In genomic region chr6:143845033-143845432, GRCh38 we compare ENCODE assay signal across 21 cellular contexts. TPM values are rescaled to one million over a fixed set of nuclear protein-coding genes. Genes with fewer than 3 reads are reported as not detected.
A peak's percentile ranks its signal among the peaks of the same experiment; 100 is the strongest.
DNase-seq lines count a peak whose midpoint lies in the region; ATAC-seq and TF ChIP-seq lines count a peak whose summit lies in the region.
"Had no signal": no experiment of that assay in that cellular context is flagged by ENCODE, and none has a peak within 500 bp of the region (broad histone marks: within the 10 kb centered on the region; RNA-seq: fewer than 3 reads in every experiment).

No MANE protein-coding gene starts in this region.

- peak overlapping the region; percentile 39 for H3K4me3 Mint-ChIP-seq in activated CD4-positive, alpha-beta T cell treated with anti-CD3 and anti-CD28 coated beads, Interleukin-2, amount 10 ng/mL, durations not matched to agents 24 days and 14 days
- H3K4me3 Mint-ChIP-seq in activated T-helper 1 cell treated with anti-CD3 and anti-CD28 coated beads, Interleukin-12 subunit alpha, Interleukin-12 subunit beta, Interleukin-2, Interleukin-4 antibody, amounts not matched to agents 30 ng/mL and 10 ng/mL and 1 ng/mL, durations not matched to agents 14 hours and 24 hours and 36 hours, result peak overlapping the region; percentile 37
- H3K4me3 Mint-ChIP-seq in neural progenitor cell, result peak overlapping the region; percentile 36

- peaks cover 4 to 11% of the 10 kb centered on the region in 2 experiments; a peak in 3 of 4 replicates for H3K4me1 ChIP-seq in HCT116 (ENCODE audit: control insufficient read depth in 1 of 2, insufficient read depth in 2 of 2, low read length in 2 of 2)
- H3K4me1 ChIP-seq in neural progenitor cell, result peaks cover 13% of the 10 kb centered on the region

- H3K36me3 Mint-ChIP-seq in activated CD4-positive, alpha-beta T cell treated with anti-CD3 and anti-CD28 coated beads, Interleukin-2, amount 10 ng/mL, durations not matched to agents 24 days and 14 days (ENCODE audit: low read depth), result peaks cover 54% of the 10 kb centered on the region
- H3K36me3 Mint-ChIP-seq in activated T-helper 1 cell treated with anti-CD3 and anti-CD28 coated beads, Interleukin-12 subunit alpha, Interleukin-12 subunit beta, Interleukin-2, Interleukin-4 antibody, amounts not matched to agents 30 ng/mL and 10 ng/mL and 1 ng/mL, durations not matched to agents 14 hours and 24 hours and 36 hours (ENCODE audit: low read depth), result peaks cover 52% of the 10 kb centered on the region
- H3K36me3 Mint-ChIP-seq in neural progenitor cell, result peaks cover 37% of the 10 kb centered on the region

- H3K27ac Mint-ChIP-seq in activated CD4-positive, alpha-beta T cell treated with anti-CD3 and anti-CD28 coated beads, Interleukin-2, amount 10 ng/mL, durations not matched to agents 24 days and 14 days, result no peak overlapping the region
- no peak overlapping the region for H3K27ac Mint-ChIP-seq in activated T-helper 1 cell treated with anti-CD3 and anti-CD28 coated beads, Interleukin-12 subunit alpha, Interleukin-12 subunit beta, Interleukin-2, Interleukin-4 antibody, amounts not matched to agents 30 ng/mL and 10 ng/mL and 1 ng/mL, durations not matched to agents 14 hours and 24 hours and 36 hours
- no peak overlapping the region for H3K27ac Mint-ChIP-seq in neural progenitor cell

- H3K27ac ChIP-seq in HCT116 (ENCODE audit: low read depth, low read length) (no peak overlapping the region), neural progenitor cell (no peak overlapping the region)
- H3K27ac ChIP-seq: SJSA1 had no signal

- no peaks in the 10 kb centered on the region for H3K27me3 Mint-ChIP-seq in activated CD4-positive, alpha-beta T cell treated with anti-CD3 and anti-CD28 coated beads, Interleukin-2, amount 10 ng/mL, durations not matched to agents 24 days and 14 days
- H3K27me3 Mint-ChIP-seq in activated T-helper 1 cell treated with anti-CD3 and anti-CD28 coated beads, Interleukin-12 subunit alpha, Interleukin-12 subunit beta, Interleukin-2, Interleukin-4 antibody, amounts not matched to agents 30 ng/mL and 10 ng/mL and 1 ng/mL, durations not matched to agents 14 hours and 24 hours and 36 hours (ENCODE audit: insufficient read depth), result no peaks in the 10 kb centered on the region
- H3K27me3 Mint-ChIP-seq in neural progenitor cell (ENCODE audit: insufficient read depth, low read depth), result peaks cover 2% of the 10 kb centered on the region

- no peak for TF ChIP-seq RAD21 in HCT116 (IDR thresholded peaks at IDR 0.05; ENCODE audit: low read depth)

- no peaks in the 10 kb centered on the region for H3K9me3 Mint-ChIP-seq in activated CD4-positive, alpha-beta T cell treated with anti-CD3 and anti-CD28 coated beads, Interleukin-2, amount 10 ng/mL, durations not matched to agents 24 days and 14 days
- H3K9me3 Mint-ChIP-seq in activated T-helper 1 cell treated with anti-CD3 and anti-CD28 coated beads, Interleukin-12 subunit alpha, Interleukin-12 subunit beta, Interleukin-2, Interleukin-4 antibody, amounts not matched to agents 30 ng/mL and 10 ng/mL and 1 ng/mL, durations not matched to agents 14 hours and 24 hours and 36 hours, result no peaks in the 10 kb centered on the region
- H3K9me3 Mint-ChIP-seq in neural progenitor cell, result peaks cover 12% of the 10 kb centered on the region
- H3K9me3 Mint-ChIP-seq: stimulated activated effector memory CD8-positive, alpha-beta T cell treated with anti-CD3 and anti-CD28 coated beads, Interleukin-12 subunit alpha, Interleukin-12 subunit beta, amount 100 ng/mL, for 72 hours had no signal

- H3K9me3 ChIP-seq in HCT116 (ENCODE audit: control insufficient read depth in 1 of 2, insufficient read depth in 1 of 2, low read depth in 1 of 2, low read length in 2 of 2) (no peaks in the 10 kb centered on the region), neural progenitor cell (ENCODE audit: low read depth) (no peaks in the 10 kb centered on the region)
- H3K9me3 ChIP-seq: esophagus squamous epithelium, SJSA1, upper lobe of left lung had no signal

- CTCF ChIA-PET in HCT116 (lab: Charles Lee), result no interaction called here

- RAD21 ChIA-PET in HCT116 (lab: Charles Lee; ENCODE audit: low non-redundant PET in 1 of 2, low total read pairs in 2 of 2, uncharacterized antibody in 2 of 2, unreplicated experiment in 2 of 2), result no interaction called here

- intact Hi-C loops in activated CD4-positive, alpha-beta T cell treated with anti-CD3 and anti-CD28 coated beads, Interleukin-2, amount 10 ng/mL, durations not matched to agents 24 days and 14 days (cut with micrococcal nuclease), result no loop called here
- intact Hi-C loops in HCT116 (cut with micrococcal nuclease), result no loop called here
- intact Hi-C loops in activated T-helper 1 cell treated with anti-CD3 and anti-CD28 coated beads, Interleukin-12 subunit alpha, Interleukin-12 subunit beta, Interleukin-2, Interleukin-4 antibody, amounts not matched to agents 30 ng/mL and 10 ng/mL and 1 ng/mL, durations not matched to agents 14 hours and 24 hours and 36 hours (cut with micrococcal nuclease), result loop anchor here (10.0 kb wide), 1 partner anchor 310 kb away; the partner anchor contains the start of gene STX11

- TF ChIP-seq CTCF in HCT116 (IDR thresholded peaks at IDR 0.05 in 2 of 3, conservative IDR thresholded peaks at IDR 0.05 in 1 of 3; ENCODE audit: borderline replicate concordance in 1 of 3, insufficient read depth in 1 of 3, low read depth in 2 of 3, low read length in 2 of 3) (no peak), neural progenitor cell (IDR thresholded peaks at IDR 0.05) (no peak), GM20000 (IDR thresholded peaks at IDR 0.05; ENCODE audit: extremely low read depth, missing control alignments) (no peak)

- BruUV-seq in HCT116 (replicated peaks; lab: Mats Ljungman, UMichigan), result no TSS peak

- H4K20me1 ChIP-seq in HCT116 (ENCODE audit: insufficient read depth), result no peaks in the 10 kb centered on the region; the same call in 1 of the 2 replicates
- H4K20me1 ChIP-seq in neural progenitor cell (ENCODE audit: low read depth), result no peaks in the 10 kb centered on the region

- H3K4me1 Mint-ChIP-seq in activated CD4-positive, alpha-beta T cell treated with anti-CD3 and anti-CD28 coated beads, Interleukin-2, amount 10 ng/mL, durations not matched to agents 24 days and 14 days, result peaks cover 21% of the 10 kb centered on the region
- peaks cover 47% of the 10 kb centered on the region for H3K4me1 Mint-ChIP-seq in activated T-helper 1 cell treated with anti-CD3 and anti-CD28 coated beads, Interleukin-12 subunit alpha, Interleukin-12 subunit beta, Interleukin-2, Interleukin-4 antibody, amounts not matched to agents 30 ng/mL and 10 ng/mL and 1 ng/mL, durations not matched to agents 14 hours and 24 hours and 36 hours (ENCODE audit: low read depth)
- H3K4me1 Mint-ChIP-seq in neural progenitor cell, result peaks cover 22% of the 10 kb centered on the region

- POLR2A ChIA-PET in HCT116 (lab: Charles Lee), result no interaction called here

- H3K4me3 ChIP-seq in HCT116 (replicated peaks in 1 of 2; ENCODE audit: low read depth in 1 of 2, low read length in 2 of 2) (no peak overlapping the region), neural progenitor cell (no peak overlapping the region)
- H3K4me3 ChIP-seq: SJSA1 had no signal

- H3K27me3 ChIP-seq in HCT116 (ENCODE audit: insufficient read depth, low read length), result no peaks in the 10 kb centered on the region
- H3K27me3 ChIP-seq in neural progenitor cell, result no peaks in the 10 kb centered on the region
- H3K27me3 ChIP-seq: esophagus squamous epithelium, SJSA1, upper lobe of left lung had no signal

- H3K9me2 ChIP-seq in HCT116 (ENCODE audit: insufficient read depth), result no peaks in the 10 kb centered on the region

- H3K4me2 ChIP-seq in HCT116 (ENCODE audit: low read length) (peak overlapping the region; percentile 80; the same call in 1 of the 2 replicates), neural progenitor cell (no peak overlapping the region)

- peaks cover 4% of the 10 kb centered on the region for H3F3A ChIP-seq in neural progenitor cell (ENCODE audit: low read depth)

- no peak for TF ChIP-seq POLR2A in HCT116 (IDR thresholded peaks at IDR 0.05; ENCODE audit: borderline replicate concordance, extremely low read depth, insufficient read depth, insufficient read length)

- H3K79me2 ChIP-seq in HCT116 (ENCODE audit: insufficient read depth, low read length), result peaks cover 70% of the 10 kb centered on the region
- H3K79me2 ChIP-seq in neural progenitor cell (ENCODE audit: low read depth), result peaks cover 29% of the 10 kb centered on the region

- DNase-seq in activated CD4-positive, alpha-beta T cell treated with anti-CD3 and anti-CD28 coated beads, Interleukin-2, amount 10 ng/mL, durations not matched to agents 24 days and 14 days, result no peak
- no peak for DNase-seq in activated CD4-positive, alpha-beta T cell treated with anti-CD3 and anti-CD28 coated beads for 4 hours
- DNase-seq in HCT116 (ENCODE audit: low read depth, low spot score) (no peak), neural progenitor cell (ENCODE audit: low spot score) (no peak), EL (no peak), GM20000 (ENCODE audit: low spot score) (no peak)
- DNase-seq in activated T-helper 1 cell treated with anti-CD3 and anti-CD28 coated beads, Interleukin-12 subunit alpha, Interleukin-12 subunit beta, Interleukin-2, Interleukin-4 antibody, amounts not matched to agents 30 ng/mL and 10 ng/mL and 1 ng/mL, durations not matched to agents 14 hours and 24 hours and 36 hours (ENCODE audit: low spot score), result no peak
- DNase-seq in activated CD8-positive, alpha-beta memory T cell treated with anti-CD3 and anti-CD28 coated beads for 24 hours, result no peak
- DNase-seq: ACHN; amniotic stem cell; caudate nucleus; effector CD4-positive, alpha-beta T cell; esophagus squamous epithelium; NCI-H2081 treated with DMSO at 0.1 percent for 48 hours; NCI-H510A treated with DMSO at 0.1 percent for 48 hours; upper lobe of left lung had no signal

- H3K36me3 ChIP-seq in HCT116 (ENCODE audit: control insufficient read depth in 1 of 2, insufficient read depth in 2 of 2, low read length in 2 of 2) (peaks cover 44 to 53% of the 10 kb centered on the region in 2 experiments), neural progenitor cell (peaks cover 14% of the 10 kb centered on the region)

- no peak overlapping the region for H3K9ac ChIP-seq in HCT116 (ENCODE audit: low read length)
- no peak overlapping the region for H3K9ac ChIP-seq in neural progenitor cell

- ATAC-seq in HCT116, result no peak
- ATAC-seq: stimulated activated effector memory CD8-positive, alpha-beta T cell treated with anti-CD3 and anti-CD28 coated beads, Interleukin-12 subunit alpha, Interleukin-12 subunit beta, amount 100 ng/mL, for 72 hours had no signal

- no peak overlapping the region for H2AFZ ChIP-seq in HCT116 (ENCODE audit: low read depth, low read length, poor library complexity, severe bottlenecking)
- H2AFZ ChIP-seq in neural progenitor cell (replicated peaks), result no peak overlapping the region

RNA-seq across cellular contexts. Expression of gene LTV1, which starts 1.9 kb away (rescaled TPM):
- 61.3 and 63.8 TPM in 2 replicates for total RNA-seq in activated CD4-positive, alpha-beta T cell treated with anti-CD3 and anti-CD28 coated beads, Interleukin-2, amount 10 ng/mL, durations not matched to agents 24 days and 14 days
- total RNA-seq in HCT116 (2021; ENCODE audit: unreplicated experiment) (40.3 TPM), neural progenitor cell (ENCODE audit: low replicate concordance) (18.9 and 36.0 TPM in 2 replicates)
- 18.4 and 26.6 TPM in 2 replicates for polyA plus RNA-seq in HCT116 (2012)
- 63.0 and 67.9 TPM in 2 replicates for total RNA-seq in activated T-helper 1 cell treated with anti-CD3 and anti-CD28 coated beads, Interleukin-12 subunit alpha, Interleukin-12 subunit beta, Interleukin-2, Interleukin-4 antibody, amounts not matched to agents 30 ng/mL and 10 ng/mL and 1 ng/mL, durations not matched to agents 14 hours and 24 hours and 36 hours

RNA-seq across cellular contexts. Expression of gene ZC2HC1B, which starts 19.2 kb away (rescaled TPM):
- not detected in 2 replicates for total RNA-seq in activated CD4-positive, alpha-beta T cell treated with anti-CD3 and anti-CD28 coated beads, Interleukin-2, amount 10 ng/mL, durations not matched to agents 24 days and 14 days
- not detected for total RNA-seq in HCT116 (2021; ENCODE audit: unreplicated experiment)
- not detected in 2 replicates for polyA plus RNA-seq in HCT116 (2012)
- total RNA-seq in activated T-helper 1 cell treated with anti-CD3 and anti-CD28 coated beads, Interleukin-12 subunit alpha, Interleukin-12 subunit beta, Interleukin-2, Interleukin-4 antibody, amounts not matched to agents 30 ng/mL and 10 ng/mL and 1 ng/mL, durations not matched to agents 14 hours and 24 hours and 36 hours, result 0.24 TPM in 1 of 2 replicates, not detected in the other
- not detected in 2 replicates for total RNA-seq in neural progenitor cell (ENCODE audit: low replicate concordance)
- total RNA-seq: Daoy, esophagus squamous epithelium, lower leg skin, posterior vena cava, SJSA1, upper lobe of left lung had no signal
